ENCODE assay signal across 22 cellular contexts in the genomic region with DNA sequence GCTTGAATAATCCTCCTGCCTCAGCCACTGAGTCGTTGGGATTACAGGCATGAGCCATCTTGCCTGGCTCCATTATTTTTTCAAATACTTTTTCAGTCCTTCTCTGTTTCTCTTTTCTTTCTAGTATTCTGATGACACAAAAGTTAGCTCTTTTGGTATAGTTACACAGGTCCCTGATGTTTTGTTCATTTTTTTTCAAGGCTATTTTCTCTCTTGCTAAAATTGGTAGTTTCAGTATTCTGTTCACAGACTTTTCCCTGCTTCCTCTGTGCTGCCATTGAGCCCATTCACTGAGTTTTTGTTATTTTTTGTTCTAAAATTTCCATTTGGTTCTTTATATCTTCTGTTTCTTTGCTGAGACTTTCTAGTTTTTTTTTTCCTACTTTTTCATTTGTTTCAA.
DNase-seq lines count a peak whose midpoint lies in the region; ATAC-seq, FAIRE-seq and TF ChIP-seq lines count a peak whose summit lies in the region.
"Had no signal": no experiment of that assay in that cellular context is flagged by ENCODE, and none has a peak within 500 bp of the region (broad histone marks: within the 10 kb centered on the region; RNA-seq: fewer than 3 reads in every experiment).

No MANE protein-coding gene starts in this region.

- peaks cover 7% of the 10 kb centered on the region; the same call in 1 of the 2 replicates for H3K79me2 ChIP-seq in H9 (ENCODE audit: insufficient read depth, low read length)

- FAIRE-seq in urothelium cell line (lab: Jason Lieb, UNC) = no peak
- FAIRE-seq: frontal cortex had no signal

- H3K79me1 ChIP-seq in H9 (ENCODE audit: insufficient read depth, low read depth, low read length, poor library complexity, severe bottlenecking) = peaks cover 2% of the 10 kb centered on the region

- DNase-seq in CD4-positive, CD25-positive, alpha-beta regulatory T cell = no peak
- DNase-seq in H9 (no peak), mesothelial cell of epicardium (ENCODE audit: low spot score in 2 of 2, unreplicated experiment in 2 of 2) (no peak), amniotic stem cell (lab: John Stamatoyannopoulos, UW) (no peak), urothelium cell line (ENCODE audit: low spot score) (no peak), NCI-H2081 treated with DMSO at 0.1 percent for 48 hours (lab: John Stamatoyannopoulos, UW) (no peak)
- no peak for DNase-seq in activated CD8-positive, alpha-beta T cell treated with anti-CD3 and anti-CD28 coated beads, Interleukin-2, amount 10 ng/mL, durations not matched to agents 7 days and 5 days
- DNase-seq: ACHN; activated CD4-positive, alpha-beta T cell treated with anti-CD3 and anti-CD28 coated beads, Interleukin-2, amount 50 U/mL, for 4 hours; activated naive CD4-positive, alpha-beta T cell treated with anti-CD3 and anti-CD28 coated beads, Interleukin-2, amount 50 U/mL, for 16 hours; activated T-cell treated with anti-CD3 and anti-CD28 coated beads for 4 hours; colonic mucosa; HFFc6; NCI-H526; occipital lobe; PC-3; SIG-M5; T-helper 1 cell had no signal

- peak overlapping the region in 2 of 3 donors; percentile 42 to 52 for H3K27ac Mint-ChIP-seq in CD4-positive, CD25-positive, alpha-beta regulatory T cell
- H3K27ac Mint-ChIP-seq in H9 (peak overlapping the region; percentile 12 to 55 (median 40); a peak in 3 of 7 replicates), mesothelial cell of epicardium (peak overlapping the region; percentile 13)
- peak overlapping the region; percentile 15 for H3K27ac Mint-ChIP-seq in activated CD8-positive, alpha-beta T cell treated with anti-CD3 and anti-CD28 coated beads, Interleukin-2, amount 10 ng/mL, durations not matched to agents 7 days and 5 days
- H3K27ac Mint-ChIP-seq: HFFc6 had no signal

- POLR2A ChIA-PET in activated CD8-positive, alpha-beta T cell treated with anti-CD3 and anti-CD28 coated beads, Interleukin-2, amount 10 ng/mL, durations not matched to agents 7 days and 5 days (lab: Charles Lee) = no interaction called here

- H2BK20ac ChIP-seq in H9 (ENCODE audit: low read depth, low read length, poor library complexity, severe bottlenecking) = no peak overlapping the region

- no peaks in the 10 kb centered on the region for H4K20me1 ChIP-seq in H9 (ENCODE audit: control insufficient read depth, insufficient read depth, insufficient read length)

- H2BK120ac ChIP-seq in H9 (ENCODE audit: low read depth, low read length, poor library complexity, severe bottlenecking) = no peak overlapping the region

- WGBS in H9 (ENCODE audit: extremely low coverage, insufficient read length, low lambda C conversion rate) = no CpG with 5 or more reads among the region's 1 CpG

- no peak overlapping the region for H3K4me3 ChIP-seq in CD4-positive, CD25-positive, alpha-beta regulatory T cell (ENCODE audit: low read depth, low read length)
- H3K4me3 ChIP-seq: colonic mucosa, thoracic aorta had no signal

- peak overlapping the region; percentile 1 for H3K9ac ChIP-seq in H9 (ENCODE audit: extremely low read depth, insufficient read length, low read length)

- no peak overlapping the region for H3K18ac ChIP-seq in H9 (ENCODE audit: insufficient read length, low read depth, low read length)

- no peaks in the 10 kb centered on the region for H3K4me1 ChIP-seq in CD4-positive, CD25-positive, alpha-beta regulatory T cell (ENCODE audit: control insufficient read depth, insufficient read depth, low read length, poor library complexity, severe bottlenecking)
- no peaks in the 10 kb centered on the region; the same call in 1 of the 2 replicates for H3K4me1 ChIP-seq in H9 (ENCODE audit: insufficient read depth, low read length)
- H3K4me1 ChIP-seq: colonic mucosa had no signal

- no peak overlapping the region for H3K4ac ChIP-seq in H9 (ENCODE audit: low read depth, low read length)

- H2AFZ ChIP-seq in H9 (ENCODE audit: low read length) = no peak overlapping the region

- no peak overlapping the region for H2BK15ac ChIP-seq in H9 (ENCODE audit: low read depth, low read length)

- H3T11ph ChIP-seq in H9 (ENCODE audit: low read length) = no peak overlapping the region

- H2BK12ac ChIP-seq in H9 (ENCODE audit: insufficient read length, low read depth, low read length) = no peak overlapping the region

- no peak overlapping the region for H4K5ac ChIP-seq in H9 (ENCODE audit: insufficient read length, low read depth, low read length)

- no peak overlapping the region for H3K56ac ChIP-seq in H9 (ENCODE audit: insufficient read length, low read depth, low read length)

- H3K9me3 ChIP-seq in CD4-positive, CD25-positive, alpha-beta regulatory T cell (ENCODE audit: control insufficient read depth in 2 of 2, low read length in 2 of 2) = no peaks in the 10 kb centered on the region
- H3K9me3 ChIP-seq in H9 (ENCODE audit: control insufficient read depth, low read depth, low read length) = no peaks in the 10 kb centered on the region
- H3K9me3 ChIP-seq: colonic mucosa, thoracic aorta had no signal

- ATAC-seq in CD4-positive, CD25-positive, alpha-beta regulatory T cell (ENCODE audit: low read depth in 2 of 2) = no peak
- ATAC-seq in activated CD8-positive, alpha-beta T cell treated with anti-CD3 and anti-CD28 coated beads, Interleukin-2, amount 10 ng/mL, durations not matched to agents 7 days and 5 days = no peak
- no peak for ATAC-seq in HG03135 (IDR thresholded peaks at IDR 0.05; ENCODE audit: unreplicated experiment)
- ATAC-seq: PC-3 had no signal

- peaks cover 5 to 28% (median 19%) of the 10 kb centered on the region in 4 donors for H3K4me1 Mint-ChIP-seq in CD4-positive, CD25-positive, alpha-beta regulatory T cell
- H3K4me1 Mint-ChIP-seq in H9 (peaks cover 19 to 26% of the 10 kb centered on the region in 2 experiments), mesothelial cell of epicardium (peaks cover 3% of the 10 kb centered on the region)
- H3K4me1 Mint-ChIP-seq in activated CD8-positive, alpha-beta T cell treated with anti-CD3 and anti-CD28 coated beads, Interleukin-2, amount 10 ng/mL, durations not matched to agents 7 days and 5 days (ENCODE audit: low read depth) = no peaks in the 10 kb centered on the region
- H3K4me1 Mint-ChIP-seq: CD14-positive monocyte had no signal

- H3K23me2 ChIP-seq in H9 (ENCODE audit: insufficient read length, low read depth, low read length, poor library complexity, severe bottlenecking) = no peaks in the 10 kb centered on the region

- H3K27ac ChIP-seq in CD4-positive, CD25-positive, alpha-beta regulatory T cell (ENCODE audit: insufficient read depth, low read length, poor library complexity, severe bottlenecking) = no peak overlapping the region
- no peak overlapping the region for H3K27ac ChIP-seq in H9 (ENCODE audit: insufficient read length, low read depth, low read length)
- H3K27ac ChIP-seq: colonic mucosa, thoracic aorta had no signal

- no peak overlapping the region for H3K4me3 Mint-ChIP-seq in CD4-positive, CD25-positive, alpha-beta regulatory T cell
- H3K4me3 Mint-ChIP-seq in H9 (peak overlapping the region; percentile 82 to 93), mesothelial cell of epicardium (peak overlapping the region; percentile 63)
- no peak overlapping the region for H3K4me3 Mint-ChIP-seq in activated CD8-positive, alpha-beta T cell treated with anti-CD3 and anti-CD28 coated beads, Interleukin-2, amount 10 ng/mL, durations not matched to agents 7 days and 5 days
- H3K4me3 Mint-ChIP-seq: CD14-positive monocyte, HFFc6 had no signal

- H3K14ac ChIP-seq in H9 (ENCODE audit: insufficient read depth, low read length) = no peak overlapping the region

- no peak overlapping the region for H3K23ac ChIP-seq in H9 (ENCODE audit: insufficient read length, low read depth, low read length)

- H3K36me3 Mint-ChIP-seq in CD4-positive, CD25-positive, alpha-beta regulatory T cell = peaks cover 36% of the 10 kb centered on the region
- H3K36me3 Mint-ChIP-seq in H9 (ENCODE audit: insufficient read depth in 1 of 3, low read depth in 3 of 3) = peaks cover 6 to 24% (median 22%) of the 10 kb centered on the region in 3 experiments; a peak in 6 of 7 replicates
- peaks cover 25% of the 10 kb centered on the region for H3K36me3 Mint-ChIP-seq in activated CD8-positive, alpha-beta T cell treated with anti-CD3 and anti-CD28 coated beads, Interleukin-2, amount 10 ng/mL, durations not matched to agents 7 days and 5 days (ENCODE audit: low read depth)
- H3K36me3 Mint-ChIP-seq in mesothelial cell of epicardium = peaks cover 39% of the 10 kb centered on the region

- no peaks in the 10 kb centered on the region for H3K27me3 ChIP-seq in CD4-positive, CD25-positive, alpha-beta regulatory T cell (ENCODE audit: control insufficient read depth, insufficient read depth, low read length)
- H3K27me3 ChIP-seq in H9 (ENCODE audit: insufficient read depth, low read length) = no peaks in the 10 kb centered on the region
- H3K27me3 ChIP-seq: colonic mucosa had no signal

- no peaks in the 10 kb centered on the region for H3K9me3 Mint-ChIP-seq in CD4-positive, CD25-positive, alpha-beta regulatory T cell
- H3K9me3 Mint-ChIP-seq in H9 = no peaks in the 10 kb centered on the region
- H3K9me3 Mint-ChIP-seq in activated CD8-positive, alpha-beta T cell treated with anti-CD3 and anti-CD28 coated beads, Interleukin-2, amount 10 ng/mL, durations not matched to agents 7 days and 5 days (ENCODE audit: insufficient read depth) = no peaks in the 10 kb centered on the region
- H3K9me3 Mint-ChIP-seq in mesothelial cell of epicardium = peaks cover 20% of the 10 kb centered on the region
- H3K9me3 Mint-ChIP-seq: CD14-positive monocyte, HFFc6 had no signal

- no peak overlapping the region for H4K91ac ChIP-seq in H9 (ENCODE audit: insufficient read length, low read depth, low read length)

- H2AK5ac ChIP-seq in H9 (ENCODE audit: insufficient read length, low read length) = no peak overlapping the region

- H3K36me3 ChIP-seq in CD4-positive, CD25-positive, alpha-beta regulatory T cell (ENCODE audit: control insufficient read depth, insufficient read depth, low read length) = peaks cover 19% of the 10 kb centered on the region
- H3K36me3 ChIP-seq: colonic mucosa, thoracic aorta had no signal

- no peaks in the 10 kb centered on the region for H3K27me3 Mint-ChIP-seq in CD4-positive, CD25-positive, alpha-beta regulatory T cell
- H3K27me3 Mint-ChIP-seq in H9 (ENCODE audit: low read depth) = peaks cover 11% of the 10 kb centered on the region
- H3K27me3 Mint-ChIP-seq in activated CD8-positive, alpha-beta T cell treated with anti-CD3 and anti-CD28 coated beads, Interleukin-2, amount 10 ng/mL, durations not matched to agents 7 days and 5 days (ENCODE audit: low read depth) = no peaks in the 10 kb centered on the region
- H3K27me3 Mint-ChIP-seq in mesothelial cell of epicardium (ENCODE audit: low read depth) = no peaks in the 10 kb centered on the region

- H3K4me2 ChIP-seq in H9 (ENCODE audit: insufficient read depth, insufficient read length, low read length) = peak overlapping the region; percentile 58

- no peak overlapping the region for H4K8ac ChIP-seq in H9 (replicated peaks; ENCODE audit: insufficient read length, low read depth, low read length)

- H2BK5ac ChIP-seq in H9 (ENCODE audit: insufficient read length, low read length) = no peak overlapping the region

- no peak for TF ChIP-seq CTCF in H9 (conservative IDR thresholded peaks at IDR 0.05)
- TF ChIP-seq CTCF in mesothelial cell of epicardium (IDR thresholded peaks at IDR 0.05; ENCODE audit: unreplicated experiment) = no peak

- CTCF ChIA-PET in activated CD8-positive, alpha-beta T cell treated with anti-CD3 and anti-CD28 coated beads, Interleukin-2, amount 10 ng/mL, durations not matched to agents 7 days and 5 days (lab: Charles Lee) = no interaction called here

Comparison
In these comparisons a context has a peak if more than half of its experiments do, and no peak if none do; other contexts are left out.
1. H3K4me3 Mint-ChIP-seq: peak in H9 (2 of 2) and mesothelial cell of epicardium (single experiment); none in CD4-positive, CD25-positive, alpha-beta regulatory T cell (0 of 4) and activated CD8-positive, alpha-beta T cell treated with anti-CD3 and anti-CD28 coated beads, Interleukin-2, amount 10 ng/mL, durations not matched to agents 7 days and 5 days (single experiment).
2. Peak in every context shown above with its lines, with median percentiles within 50 percentile points of each other: H3K27ac Mint-ChIP-seq.